Comparison of ENCODE assay signal across 1 cellular context in the genomic region with DNA sequence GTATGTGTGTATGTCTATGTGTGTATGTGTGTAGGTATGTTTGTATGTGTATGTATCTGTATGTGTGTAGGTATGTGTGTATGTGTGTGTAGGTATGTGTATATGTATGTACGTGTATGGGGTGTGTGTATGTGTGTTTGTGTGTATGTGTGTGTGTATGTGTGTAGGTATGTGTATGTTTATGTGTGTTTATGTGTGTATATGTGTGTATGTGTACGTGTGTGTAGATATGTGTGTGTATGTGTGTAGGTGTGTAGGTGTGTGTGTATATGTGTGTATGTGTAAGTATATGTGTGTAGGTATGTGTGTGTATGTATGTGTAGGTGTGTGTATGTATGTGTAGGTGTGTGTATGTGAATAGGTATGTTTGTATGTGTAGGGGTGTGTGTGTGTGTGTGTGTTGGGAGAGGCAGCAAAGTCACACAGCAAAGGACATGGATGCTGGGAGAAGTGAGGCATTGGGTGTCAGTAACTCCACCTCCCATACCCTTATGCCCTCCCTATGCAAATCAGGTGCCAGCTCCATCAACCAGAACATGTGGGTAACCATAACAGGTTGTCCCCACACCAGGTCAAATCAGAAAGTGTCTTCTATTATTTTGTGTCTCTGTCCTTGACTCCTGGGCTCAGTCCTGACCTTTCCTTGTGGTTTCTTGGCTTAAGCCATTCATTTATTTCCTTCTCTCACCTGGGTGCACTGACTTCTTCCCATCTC.
TF ChIP-seq lines count a peak whose summit lies in the region.

No MANE protein-coding gene starts in this region.

TF ChIP-seq in IMR-90, 13 proteins besides CTCF, POLR2A, EP300 and RAD21:
- TF ChIP-seq CHD1 (IDR thresholded peaks at IDR 0.05; ENCODE audit: low read depth, low read length): no peak
- TF ChIP-seq, protein P1, sequence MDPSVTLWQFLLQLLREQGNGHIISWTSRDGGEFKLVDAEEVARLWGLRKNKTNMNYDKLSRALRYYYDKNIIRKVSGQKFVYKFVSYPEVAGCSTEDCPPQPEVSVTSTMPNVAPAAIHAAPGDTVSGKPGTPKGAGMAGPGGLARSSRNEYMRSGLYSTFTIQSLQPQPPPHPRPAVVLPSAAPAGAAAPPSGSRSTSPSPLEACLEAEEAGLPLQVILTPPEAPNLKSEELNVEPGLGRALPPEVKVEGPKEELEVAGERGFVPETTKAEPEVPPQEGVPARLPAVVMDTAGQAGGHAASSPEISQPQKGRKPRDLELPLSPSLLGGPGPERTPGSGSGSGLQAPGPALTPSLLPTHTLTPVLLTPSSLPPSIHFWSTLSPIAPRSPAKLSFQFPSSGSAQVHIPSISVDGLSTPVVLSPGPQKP (IDR thresholded peaks at IDR 0.05; ENCODE audit: borderline replicate concordance, low read depth, low read length): no peak
- no peak for TF ChIP-seq MAZ (IDR thresholded peaks at IDR 0.05; ENCODE audit: borderline replicate concordance, low read depth, low read length)
- no peak for TF ChIP-seq CEBPB (IDR thresholded peaks at IDR 0.05; ENCODE audit: low read depth, low read length)
- TF ChIP-seq FOS (IDR thresholded peaks at IDR 0.05; ENCODE audit: low read depth, low read length): no peak
- TF ChIP-seq, protein P2, sequence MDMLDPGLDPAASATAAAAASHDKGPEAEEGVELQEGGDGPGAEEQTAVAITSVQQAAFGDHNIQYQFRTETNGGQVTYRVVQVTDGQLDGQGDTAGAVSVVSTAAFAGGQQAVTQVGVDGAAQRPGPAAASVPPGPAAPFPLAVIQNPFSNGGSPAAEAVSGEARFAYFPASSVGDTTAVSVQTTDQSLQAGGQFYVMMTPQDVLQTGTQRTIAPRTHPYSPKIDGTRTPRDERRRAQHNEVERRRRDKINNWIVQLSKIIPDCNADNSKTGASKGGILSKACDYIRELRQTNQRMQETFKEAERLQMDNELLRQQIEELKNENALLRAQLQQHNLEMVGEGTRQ (IDR thresholded peaks at IDR 0.05; ENCODE audit: low read depth, low read length): no peak
- TF ChIP-seq RCOR1 (IDR thresholded peaks at IDR 0.05; ENCODE audit: insufficient replicate concordance, low read length): no peak
- TF ChIP-seq BHLHE40 (IDR thresholded peaks at IDR 0.05; ENCODE audit: low read depth, low read length): no peak
- no peak for TF ChIP-seq MAFK (IDR thresholded peaks at IDR 0.05; ENCODE audit: low read depth, low read length)
- no peak for TF ChIP-seq RFX5 (IDR thresholded peaks at IDR 0.05; ENCODE audit: low read depth, low read length)
- TF ChIP-seq SMC3 (IDR thresholded peaks at IDR 0.05; ENCODE audit: low read depth, low read length): no peak
- no peak for TF ChIP-seq NFE2L2 (IDR thresholded peaks at IDR 0.05; ENCODE audit: low read depth, low read length)
- TF ChIP-seq MXI1 (IDR thresholded peaks at IDR 0.05; ENCODE audit: borderline replicate concordance, low read depth, low read length): no peak
